Comparison of ENCODE assay signal across 1 cellular context in the genomic region with DNA sequence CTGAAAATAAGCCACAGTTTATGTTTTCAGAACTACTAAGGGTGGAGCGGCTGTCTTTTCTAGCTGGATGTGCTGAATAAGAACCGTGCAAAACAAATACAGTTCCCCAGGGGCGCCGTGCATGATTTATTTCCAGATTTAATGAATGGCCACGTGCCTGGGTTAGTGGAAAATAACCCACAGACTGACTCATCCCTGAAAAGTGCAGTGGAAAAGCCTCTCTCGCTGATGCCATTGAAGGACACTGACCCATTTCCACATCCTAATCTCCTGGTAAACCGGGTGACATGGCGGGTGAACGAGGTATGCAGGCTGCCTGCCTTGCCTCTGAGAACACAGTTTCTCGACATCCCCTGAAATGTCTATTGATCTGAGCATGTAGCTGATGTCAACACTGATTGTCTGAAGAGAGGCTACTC.
TF ChIP-seq lines count a peak whose summit lies in the region.

No MANE protein-coding gene starts in this region.

TF ChIP-seq in WTC11, 78 proteins besides CTCF, POLR2A, EP300 and RAD21 (continued from another document):
- TF ChIP-seq, protein P1, sequence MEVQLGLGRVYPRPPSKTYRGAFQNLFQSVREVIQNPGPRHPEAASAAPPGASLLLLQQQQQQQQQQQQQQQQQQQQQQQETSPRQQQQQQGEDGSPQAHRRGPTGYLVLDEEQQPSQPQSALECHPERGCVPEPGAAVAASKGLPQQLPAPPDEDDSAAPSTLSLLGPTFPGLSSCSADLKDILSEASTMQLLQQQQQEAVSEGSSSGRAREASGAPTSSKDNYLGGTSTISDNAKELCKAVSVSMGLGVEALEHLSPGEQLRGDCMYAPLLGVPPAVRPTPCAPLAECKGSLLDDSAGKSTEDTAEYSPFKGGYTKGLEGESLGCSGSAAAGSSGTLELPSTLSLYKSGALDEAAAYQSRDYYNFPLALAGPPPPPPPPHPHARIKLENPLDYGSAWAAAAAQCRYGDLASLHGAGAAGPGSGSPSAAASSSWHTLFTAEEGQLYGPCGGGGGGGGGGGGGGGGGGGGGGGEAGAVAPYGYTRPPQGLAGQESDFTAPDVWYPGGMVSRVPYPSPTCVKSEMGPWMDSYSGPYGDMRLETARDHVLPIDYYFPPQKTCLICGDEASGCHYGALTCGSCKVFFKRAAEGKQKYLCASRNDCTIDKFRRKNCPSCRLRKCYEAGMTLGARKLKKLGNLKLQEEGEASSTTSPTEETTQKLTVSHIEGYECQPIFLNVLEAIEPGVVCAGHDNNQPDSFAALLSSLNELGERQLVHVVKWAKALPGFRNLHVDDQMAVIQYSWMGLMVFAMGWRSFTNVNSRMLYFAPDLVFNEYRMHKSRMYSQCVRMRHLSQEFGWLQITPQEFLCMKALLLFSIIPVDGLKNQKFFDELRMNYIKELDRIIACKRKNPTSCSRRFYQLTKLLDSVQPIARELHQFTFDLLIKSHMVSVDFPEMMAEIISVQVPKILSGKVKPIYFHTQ (CRISPR knock-in tag; IDR thresholded peaks at IDR 0.05) = no peak
- TF ChIP-seq, protein P2, sequence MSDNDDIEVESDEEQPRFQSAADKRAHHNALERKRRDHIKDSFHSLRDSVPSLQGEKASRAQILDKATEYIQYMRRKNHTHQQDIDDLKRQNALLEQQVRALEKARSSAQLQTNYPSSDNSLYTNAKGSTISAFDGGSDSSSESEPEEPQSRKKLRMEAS (CRISPR knock-in tag; IDR thresholded peaks at IDR 0.05) = no peak
- TF ChIP-seq NFE2L1 (CRISPR knock-in tag; IDR thresholded peaks at IDR 0.05) = no peak
- TF ChIP-seq ATF6 (CRISPR knock-in tag; IDR thresholded peaks at IDR 0.05) = no peak
- TF ChIP-seq, protein P3, sequence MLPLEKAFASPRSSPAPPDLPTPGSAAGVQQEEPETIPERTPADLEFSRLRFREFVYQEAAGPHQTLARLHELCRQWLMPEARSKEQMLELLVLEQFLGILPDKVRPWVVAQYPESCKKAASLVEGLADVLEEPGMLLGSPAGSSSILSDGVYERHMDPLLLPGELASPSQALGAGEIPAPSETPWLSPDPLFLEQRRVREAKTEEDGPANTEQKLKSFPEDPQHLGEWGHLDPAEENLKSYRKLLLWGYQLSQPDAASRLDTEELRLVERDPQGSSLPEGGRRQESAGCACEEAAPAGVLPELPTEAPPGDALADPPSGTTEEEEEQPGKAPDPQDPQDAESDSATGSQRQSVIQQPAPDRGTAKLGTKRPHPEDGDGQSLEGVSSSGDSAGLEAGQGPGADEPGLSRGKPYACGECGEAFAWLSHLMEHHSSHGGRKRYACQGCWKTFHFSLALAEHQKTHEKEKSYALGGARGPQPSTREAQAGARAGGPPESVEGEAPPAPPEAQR (CRISPR knock-in tag; IDR thresholded peaks at IDR 0.05) = no peak
- TF ChIP-seq ZBTB43 (CRISPR knock-in tag; IDR thresholded peaks at IDR 0.05) = no peak
- no peak for TF ChIP-seq ELF4 (CRISPR knock-in tag; IDR thresholded peaks at IDR 0.05; ENCODE audit: low read depth)
- TF ChIP-seq SP1 (CRISPR knock-in tag; conservative IDR thresholded peaks at IDR 0.05) = no peak
- TF ChIP-seq, protein P4, sequence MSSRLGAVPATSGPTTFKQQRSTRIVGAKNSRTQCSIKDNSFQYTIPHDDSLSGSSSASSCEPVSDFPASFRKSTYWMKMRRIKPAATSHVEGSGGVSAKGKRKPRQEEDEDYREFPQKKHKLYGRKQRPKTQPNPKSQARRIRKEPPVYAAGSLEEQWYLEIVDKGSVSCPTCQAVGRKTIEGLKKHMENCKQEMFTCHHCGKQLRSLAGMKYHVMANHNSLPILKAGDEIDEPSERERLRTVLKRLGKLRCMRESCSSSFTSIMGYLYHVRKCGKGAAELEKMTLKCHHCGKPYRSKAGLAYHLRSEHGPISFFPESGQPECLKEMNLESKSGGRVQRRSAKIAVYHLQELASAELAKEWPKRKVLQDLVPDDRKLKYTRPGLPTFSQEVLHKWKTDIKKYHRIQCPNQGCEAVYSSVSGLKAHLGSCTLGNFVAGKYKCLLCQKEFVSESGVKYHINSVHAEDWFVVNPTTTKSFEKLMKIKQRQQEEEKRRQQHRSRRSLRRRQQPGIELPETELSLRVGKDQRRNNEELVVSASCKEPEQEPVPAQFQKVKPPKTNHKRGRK (CRISPR knock-in tag; IDR thresholded peaks at IDR 0.05; ENCODE audit: borderline replicate concordance) = no peak
- TF ChIP-seq HMGA2 (CRISPR knock-in tag; IDR thresholded peaks at IDR 0.05) = no peak
- no peak for TF ChIP-seq ZNF317 (CRISPR knock-in tag; IDR thresholded peaks at IDR 0.05; ENCODE audit: borderline replicate concordance, low read depth)
TF ChIP-seq in WTC11: peak in this region for 0.
